Comparison of ENCODE assay signal across 22 cellular contexts in the genomic region with DNA sequence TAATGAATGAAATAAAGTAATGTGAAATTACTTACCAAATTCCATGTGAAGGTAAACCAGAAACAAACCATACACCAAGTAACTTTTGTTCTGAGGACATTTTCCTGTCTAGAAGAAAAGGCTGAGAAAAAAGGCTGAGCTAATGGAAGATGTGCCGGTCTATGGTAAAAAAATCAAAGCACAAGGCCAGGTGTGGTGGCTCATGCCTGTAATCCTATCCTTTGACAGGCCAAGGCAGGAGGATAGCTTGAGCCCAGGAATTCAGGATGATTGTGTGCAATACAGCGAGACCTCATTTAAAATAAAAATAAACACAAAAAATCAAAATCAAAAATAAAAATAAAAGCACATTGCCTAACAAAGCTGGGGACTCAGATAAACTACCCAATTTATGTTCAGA. TPM values are rescaled to one million over a fixed set of nuclear protein-coding genes. Genes with fewer than 3 reads are reported as not detected.
DNase-seq lines count a peak whose midpoint lies in the region; ATAC-seq, FAIRE-seq and TF ChIP-seq lines count a peak whose summit lies in the region.
"Had no signal": no experiment of that assay in that cellular context is flagged by ENCODE, and none has a peak within 500 bp of the region (broad histone marks: within the 10 kb centered on the region; RNA-seq: fewer than 3 reads in every experiment).

No MANE protein-coding gene starts in this region.

- DNase-seq in NCI-H748 (lab: John Stamatoyannopoulos, UW; ENCODE audit: unreplicated experiment): peak; percentile 1
- no peak for DNase-seq in NCI-H748 treated with DMSO at 0.1 percent for 48 hours (lab: John Stamatoyannopoulos, UW)
- no peak for DNase-seq in GM12878 (ENCODE audit: low read depth, low spot score)
- no peak for DNase-seq in NCI-H128 (lab: John Stamatoyannopoulos, UW; ENCODE audit: unreplicated experiment)
- DNase-seq in activated T-cell treated with anti-CD3 and anti-CD28 coated beads, Interleukin-2, amount 50 U/mL, for 48 hours: no peak
- DNase-seq in RKO (ENCODE audit: low spot score): no peak
- DNase-seq: 8988T; CD8-positive, alpha-beta T cell; DMS153; GOT3; KG1; NCI-H1105; NCI-H1694; NCI-H2081; NCI-H2227 treated with DMSO at 0.1 percent for 48 hours; NCI-H510A; OCI-M1; Right ventricle myocardium superior had no signal

- H3K4me3 ChIP-seq in GM12878: no peak overlapping the region
- H3K4me3 ChIP-seq: BLaER1 treated with 17β-estradiol and CSF1 and Interleukin-3, amounts not matched to agents 10 nM and 100 nM had no signal

- in situ Hi-C loops in GM12878 (cut with MboI): no loop called here

- peak overlapping the region; percentile 42; the same call in 1 of the 2 replicates for H3K4me2 ChIP-seq in GM12878 (ENCODE audit: control insufficient read depth, insufficient read depth)
- H3K4me2 ChIP-seq: BLaER1 treated with 17β-estradiol and CSF1 and Interleukin-3, amounts not matched to agents 10 nM and 100 nM had no signal

- no peak for TF ChIP-seq EP300 in GM12878 (IDR thresholded peaks at IDR 0.05; ENCODE audit: borderline replicate concordance in 1 of 2, control insufficient read depth in 1 of 2, low read depth in 2 of 2, low read length in 2 of 2)

- intact Hi-C loops in GM12878 (cut with micrococcal nuclease; ENCODE audit: unreplicated experiment): no loop called here

- POLR2A ChIA-PET in GM12878 (lab: Charles Lee): interaction anchor here (0.6 kb wide), 1 partner anchor 39 kb away, joined by 7 read pairs; no protein-coding TSS in a partner anchor

- no TSS peak for BruUV-seq in GM12878 (replicated peaks; lab: Mats Ljungman, UMichigan)

- ATAC-seq in GM12878: no peak
- ATAC-seq: CD8-positive, alpha-beta T cell; HCT116 had no signal

- no peak overlapping the region for H2AFZ ChIP-seq in GM12878 (ENCODE audit: control insufficient read depth, low read depth, low read length)

- TF ChIP-seq CTCF in GM12878 (IDR thresholded peaks at IDR 0.05 in 2 of 3, conservative IDR thresholded peaks at IDR 0.05 in 1 of 3; ENCODE audit: control insufficient read depth in 2 of 3, extremely low read depth in 1 of 3, insufficient read depth in 1 of 3, low read depth in 3 of 3, low read length in 3 of 3) (no peak), nephron (IDR thresholded peaks at IDR 0.05; ENCODE audit: unreplicated experiment in 3 of 3) (no peak)

- H3K27ac ChIP-seq in GM12878 (ENCODE audit: control insufficient read depth, insufficient read depth): no peak overlapping the region
- H3K27ac ChIP-seq: BLaER1 treated with 17β-estradiol and CSF1 and Interleukin-3, amounts not matched to agents 10 nM and 100 nM had no signal

- H3K4me3 Mint-ChIP-seq in nephron: peak overlapping the region; percentile 47 to 59 (median 52)
- H3K4me3 Mint-ChIP-seq: CD8-positive, alpha-beta T cell had no signal

- H3K4me1 Mint-ChIP-seq in nephron: peaks cover 27% of the 10 kb centered on the region

- CTCF ChIA-PET in GM12878 (lab: Yijun Ruan, JAX): interaction anchor here (1.5 to 3.0 kb wide), 2 partner anchors 24 to 495 kb away, joined by 3 to 11 read pairs; no protein-coding TSS in a partner anchor

- RAD21 ChIA-PET in GM12878 (lab: Charles Lee; ENCODE audit: unreplicated experiment): interaction anchor here (0.6 to 1.3 kb wide), 2 partner anchors 9 to 495 kb away, joined by 3 to 5 read pairs; no protein-coding TSS in a partner anchor

- H3K9me3 ChIP-seq in GM12878 (replicated peaks; ENCODE audit: control insufficient read depth, insufficient read depth, low read length): peaks cover 11% of the 10 kb centered on the region

- H3K4me1 ChIP-seq in GM12878 (ENCODE audit: control insufficient read depth, insufficient read depth, low read length): no peaks in the 10 kb centered on the region

- no peak for TF ChIP-seq RAD21 in GM12878 (IDR thresholded peaks at IDR 0.05; ENCODE audit: insufficient read depth, low read depth, low read length)

- TF ChIP-seq POLR2A in GM12878 (IDR thresholded peaks at IDR 0.05; ENCODE audit: low read depth, low read length): no peak

- peaks cover 53% of the 10 kb centered on the region for H3K36me3 Mint-ChIP-seq in nephron (ENCODE audit: low read depth)

- H3K9me3 Mint-ChIP-seq in nephron: peaks cover 24% of the 10 kb centered on the region
- H3K9me3 Mint-ChIP-seq: CD8-positive, alpha-beta T cell had no signal

- H3K79me2 ChIP-seq in GM12878 (ENCODE audit: control insufficient read depth, insufficient read depth, low read length): peaks cover 81% of the 10 kb centered on the region

- H3K27me3 Mint-ChIP-seq in nephron (ENCODE audit: low read depth): no peaks in the 10 kb centered on the region

- FAIRE-seq in GM12878 (lab: Jason Lieb, UNC): no peak
- FAIRE-seq: GM18507 had no signal

- H3K36me3 ChIP-seq in GM12878 (ENCODE audit: control insufficient read depth in 2 of 2, insufficient read depth in 2 of 2, low read length in 1 of 2): no peaks in the 10 kb centered on the region

- H3K27ac Mint-ChIP-seq in nephron: peak overlapping the region; percentile 51 to 92 (median 63)
- H3K27ac Mint-ChIP-seq: CD8-positive, alpha-beta T cell had no signal

- no peaks in the 10 kb centered on the region for H3K27me3 ChIP-seq in GM12878 (replicated peaks in 1 of 2; ENCODE audit: control insufficient read depth in 2 of 2, insufficient read depth in 2 of 2, low read length in 1 of 2)
- H3K27me3 ChIP-seq: BLaER1 treated with 17β-estradiol and CSF1 and Interleukin-3, amounts not matched to agents 10 nM and 100 nM had no signal

- 100% methylated on average over 2 of the region's 2 CpGs for WGBS in GM12878 (ENCODE audit: insufficient coverage, insufficient replicate concordance, low lambda C conversion rate, missing lambda C conversion rate)

- no peaks in the 10 kb centered on the region for H4K20me1 ChIP-seq in GM12878 (ENCODE audit: control insufficient read depth, insufficient read depth)

- H3K9ac ChIP-seq in GM12878 (ENCODE audit: control insufficient read depth, insufficient read depth, low read length): no peak overlapping the region
- H3K9ac ChIP-seq: BLaER1 treated with 17β-estradiol and CSF1 and Interleukin-3, amounts not matched to agents 10 nM and 100 nM had no signal

- SMC1A ChIA-PET in GM12878 (lab: Charles Lee; ENCODE audit: uncharacterized antibody, unreplicated experiment): interaction anchor here (0.6 to 1.5 kb wide), 4 partner anchors 9 to 37 kb away, joined by 3 to 6 read pairs (median 4); no protein-coding TSS in a partner anchor

TF ChIP-seq in GM12878, 131 proteins besides CTCF, POLR2A, EP300 and RAD21 (continues in another document):
- TF ChIP-seq PKNOX1 (IDR thresholded peaks at IDR 0.05) (no peak), SIX5 (IDR thresholded peaks at IDR 0.05; ENCODE audit: low read depth, low read length, severe bottlenecking) (no peak)

RNA-seq across cellular contexts. Expression of gene ORC4, which starts 6.7 kb away (rescaled TPM):
- total RNA-seq in GM12878 (2013; cell fraction: nucleolus; rRNA removed): 192 and 216 TPM in 2 replicates
- total RNA-seq in GM12878 (2014; rRNA removed) (25.7 and 27.2 TPM in 2 replicates), GM12878 (2014; rRNA removed; fragmentation: Illumina TruSeq; extraction: Trizol) (32.9 and 35.6 TPM in 2 replicates), GM12878 (2021) (36.6 and 38.2 TPM in 2 replicates)
- 6.7 TPM for polyA plus RNA-seq in GM12878 (2011; ENCODE audit: low read depth)
- polyA plus RNA-seq in GM12878 (2011; rRNA removed) (55.9 and 98.2 TPM in 2 replicates), GM12878 (2014; fragmentation: Illumina TruSeq; extraction: Trizol) (56.7 and 74.2 TPM in 2 replicates), GM12878 (2014; fragmentation: Nextera tagmentation; extraction: Ambion mirVana) (10 to 100 TPM; 31.3 to 71.3 TPM), GM12878 (2014; rRNA removed) (32.0 and 48.3 TPM in 2 replicates), GM12878 (2016; fragmentation: Nextera tagmentation; extraction: Ambion mirVana) (10 to 100 TPM; 62.3 to 65.5 TPM)
- 12.6 and 33.1 TPM in 2 replicates for polyA plus RNA-seq in GM12878 (2011; cell fraction: cytosol; rRNA removed)
- polyA plus RNA-seq in GM12878 (2011; cell fraction: nucleus; rRNA removed): 32.5 and 43.1 TPM in 2 replicates
- 17.9 and 29.9 TPM in 2 replicates for polyA plus RNA-seq in GM12878 (2012)
- polyA minus RNA-seq in GM12878 (2011; rRNA and poly(A)+ RNA removed): 24.7 and 35.3 TPM in 2 replicates
- 16.2 and 18.5 TPM in 2 replicates for polyA minus RNA-seq in GM12878 (2011; cell fraction: cytosol; rRNA and poly(A)+ RNA removed)
- polyA minus RNA-seq in GM12878 (2011; cell fraction: nucleus; rRNA and poly(A)+ RNA removed): 45.8 and 75.0 TPM in 2 replicates

RNA-seq across cellular contexts. Expression of gene MBD5, which starts 7.0 kb away (rescaled TPM):
- total RNA-seq in GM12878 (2013; cell fraction: nucleolus; rRNA removed): 608 and 633 TPM in 2 replicates
- total RNA-seq in GM12878 (2014; rRNA removed) (23.0 and 24.8 TPM in 2 replicates), GM12878 (2014; rRNA removed; fragmentation: Illumina TruSeq; extraction: Trizol) (27.4 and 34.2 TPM in 2 replicates), GM12878 (2021) (35.5 and 38.0 TPM in 2 replicates)
- polyA plus RNA-seq in GM12878 (2011; ENCODE audit: low read depth): 19.0 TPM
- polyA plus RNA-seq in GM12878 (2011; rRNA removed) (58.0 and 71.0 TPM in 2 replicates), GM12878 (2014; fragmentation: Illumina TruSeq; extraction: Trizol) (19.1 and 26.5 TPM in 2 replicates), GM12878 (2014; fragmentation: Nextera tagmentation; extraction: Ambion mirVana) (1 to 10 TPM; 7.4 to 9.2 TPM), GM12878 (2014; rRNA removed) (15.8 and 17.7 TPM in 2 replicates), GM12878 (2016; fragmentation: Nextera tagmentation; extraction: Ambion mirVana) (10 to 100 TPM; 19.3 to 23.6 TPM)
- polyA plus RNA-seq in GM12878 (2011; cell fraction: cytosol; rRNA removed): 23.0 and 24.2 TPM in 2 replicates
- polyA plus RNA-seq in GM12878 (2011; cell fraction: nucleus; rRNA removed): 63.2 and 80.7 TPM in 2 replicates
- polyA plus RNA-seq in GM12878 (2012): 17.0 and 22.3 TPM in 2 replicates
- 170 and 171 TPM in 2 replicates for polyA minus RNA-seq in GM12878 (2011; rRNA and poly(A)+ RNA removed)
- polyA minus RNA-seq in GM12878 (2011; cell fraction: cytosol; rRNA and poly(A)+ RNA removed): 11.1 and 24.5 TPM in 2 replicates
- 432 and 827 TPM in 2 replicates for polyA minus RNA-seq in GM12878 (2011; cell fraction: nucleus; rRNA and poly(A)+ RNA removed)
